In the genomic region with DNA sequence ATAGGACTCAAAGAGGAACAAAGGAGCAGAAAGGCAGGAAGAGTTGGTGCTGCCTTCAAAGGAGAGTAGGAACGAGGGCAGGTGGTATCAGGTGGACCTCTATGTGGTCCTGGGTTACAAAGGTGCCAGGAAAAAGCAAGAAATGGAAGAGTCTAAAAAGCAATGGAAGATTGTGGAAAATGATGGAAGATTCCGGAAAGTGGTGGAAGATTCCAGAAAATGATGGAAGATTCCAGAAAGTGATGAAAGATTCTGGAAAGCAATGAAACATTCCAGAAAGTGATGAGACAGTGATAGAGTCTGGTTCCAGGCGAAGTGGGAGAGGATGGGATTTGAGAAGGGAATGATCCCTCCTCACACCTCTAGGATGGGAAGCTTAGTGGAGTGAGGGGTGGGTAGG, we compare ENCODE assay signal across 24 cellular contexts.
"Had no signal": no experiment of that assay in that cellular context is flagged by ENCODE, and none has a peak within 500 bp of the region (broad histone marks: within the 10 kb centered on the region; RNA-seq: fewer than 3 reads in every experiment).

No MANE protein-coding gene starts in this region.

- H3K4me1 ChIP-seq: gastrocnemius medialis, left ventricle myocardium inferior, lower lobe of right lung, parathyroid adenoma, suprapubic skin, transverse colon, upper lobe of right lung, uterus had no signal

- ATAC-seq: gastrocnemius medialis; left cardiac atrium; lower lobe of right lung; naive thymus-derived CD8-positive, alpha-beta T cell; sciatic nerve; stimulated activated naive CD8-positive, alpha-beta T cell treated with anti-CD3 and anti-CD28 coated beads, Interleukin-15, amount 100 ng/mL, for 72 hours; upper lobe of right lung had no signal

- H3K4me3 Mint-ChIP-seq: stimulated activated naive CD8-positive, alpha-beta T cell treated with anti-CD3 and anti-CD28 coated beads, Interleukin-15, amount 100 ng/mL, for 72 hours had no signal

- H3K27me3 Mint-ChIP-seq: naive thymus-derived CD8-positive, alpha-beta T cell; progenitor cell of endocrine pancreas; stimulated activated naive CD8-positive, alpha-beta T cell treated with anti-CD3 and anti-CD28 coated beads, Interleukin-15, amount 100 ng/mL, for 72 hours had no signal

- H3K4me1 Mint-ChIP-seq: naive thymus-derived CD8-positive, alpha-beta T cell; stimulated activated naive CD8-positive, alpha-beta T cell treated with anti-CD3 and anti-CD28 coated beads, Interleukin-15, amount 100 ng/mL, for 72 hours had no signal

- H3K79me2 ChIP-seq: parathyroid adenoma had no signal

- H2AFZ ChIP-seq: parathyroid adenoma had no signal

- DNase-seq: dermis blood vessel endothelial cell; effector memory CD4-positive, alpha-beta T cell; gastrocnemius medialis; kidney; left cardiac atrium; left ventricle myocardium inferior; lower lobe of right lung; naive thymus-derived CD8-positive, alpha-beta T cell; stimulated activated CD4-positive, alpha-beta T cell treated with anti-CD3 and anti-CD28 coated beads, Interleukin-12 subunit alpha, Interleukin-12 subunit beta, amount 100 ng/mL, for 4 hours; stimulated activated CD4-positive, alpha-beta T cell treated with anti-CD3 and anti-CD28 coated beads, Interleukin-1b, Interleukin-23, amount 100 ng/mL, for 48 hours; stimulated activated CD4-positive, alpha-beta T cell treated with anti-CD3 and anti-CD28 coated beads, Interleukin-4, amount 100 ng/mL, for 1 hour; stimulated activated CD8-positive, alpha-beta memory T cell treated with anti-CD3 and anti-CD28 coated beads, Interleukin-4, amount 100 ng/mL, for 48 hours; stimulated activated naive CD4-positive, alpha-beta T cell; stimulated activated naive CD8-positive, alpha-beta T cell treated with anti-CD3 and anti-CD28 coated beads, Interleukin-15, amount 100 ng/mL, for 72 hours; transverse colon; upper lobe of right lung; uterus had no signal

- H3K4me3 ChIP-seq: coronary artery, gastrocnemius medialis, left ventricle myocardium inferior, lower lobe of right lung, smooth muscle cell, suprapubic skin, transverse colon, upper lobe of right lung, uterus had no signal

- H3K4me2 ChIP-seq: smooth muscle cell had no signal

- H3K27ac Mint-ChIP-seq: naive thymus-derived CD8-positive, alpha-beta T cell; progenitor cell of endocrine pancreas had no signal

- H3K27ac ChIP-seq: coronary artery, left ventricle myocardium inferior, lower lobe of right lung, neutrophil, parathyroid adenoma, suprapubic skin, transverse colon, upper lobe of right lung, uterus had no signal

- H3K36me3 ChIP-seq: uterus had no signal

- H3K9ac ChIP-seq: parathyroid adenoma had no signal

- FAIRE-seq: kidney had no signal

- H3K27me3 ChIP-seq: gastrocnemius medialis, neutrophil, suprapubic skin, transverse colon, upper lobe of right lung, uterus had no signal
